1 cellular context compared by ENCODE assay signal in genomic region chr1:85463666-85464496, GRCh38.
TF ChIP-seq lines count a peak whose summit lies in the region.

No MANE protein-coding gene starts in this region.

TF ChIP-seq in H1, 55 proteins besides CTCF, POLR2A, EP300 and RAD21 (continued from another document):
- TF ChIP-seq SIN3A (conservative IDR thresholded peaks at IDR 0.05 in 1 of 2, IDR thresholded peaks at IDR 0.05 in 1 of 2; ENCODE audit: low read depth in 1 of 2, low read length in 2 of 2) (no peak), SAP30 (IDR thresholded peaks at IDR 0.05; ENCODE audit: insufficient read depth, insufficient replicate concordance, low read length) (no peak), RBBP5 (IDR thresholded peaks at IDR 0.05; ENCODE audit: borderline replicate concordance, low read depth, low read length) (0 out of 2 replicates have a peak, but pooled peaks have one; percentile 20)
